In genomic region chr6:118718903-118719302, GRCh38 we compare ENCODE assay signal across 18 cellular contexts.
A peak's percentile ranks its signal among the peaks of the same experiment; 100 is the strongest.
DNase-seq lines count a peak whose midpoint lies in the region; ATAC-seq and TF ChIP-seq lines count a peak whose summit lies in the region.
"Had no signal": no experiment of that assay in that cellular context is flagged by ENCODE, and none has a peak within 500 bp of the region (broad histone marks: within the 10 kb centered on the region; RNA-seq: fewer than 3 reads in every experiment).

No MANE protein-coding gene starts in this region.

- no peaks in the 10 kb centered on the region for H3K36me3 Mint-ChIP-seq in stimulated activated naive CD8-positive, alpha-beta T cell treated with anti-CD3 and anti-CD28 coated beads, Interleukin-15, Interleukin-2, amounts not matched to agents 100 ng/mL and 50 ng/mL, for 24 hours (ENCODE audit: low read depth)
- no peaks in the 10 kb centered on the region for H3K36me3 Mint-ChIP-seq in HFFc6 (ENCODE audit: low read depth)

- H3K4me1 ChIP-seq in OCI-LY3 (ENCODE audit: low read length) = peaks cover 29% of the 10 kb centered on the region
- peaks cover 19% of the 10 kb centered on the region for H3K4me1 ChIP-seq in effector memory CD4-positive, alpha-beta T cell (ENCODE audit: control insufficient read depth, insufficient read depth, low read length, poor library complexity, severe bottlenecking)
- H3K4me1 ChIP-seq: pancreas had no signal

- no peaks in the 10 kb centered on the region for H4K20me1 ChIP-seq in OCI-LY3 (ENCODE audit: insufficient read depth, low read length)

- H3K9ac ChIP-seq in OCI-LY3 (ENCODE audit: low read length) = 0 out of 2 replicates have a peak overlapping the region, but pooled peaks have one; percentile 28

- TF ChIP-seq CTCF in OCI-LY3 (IDR thresholded peaks at IDR 0.05; ENCODE audit: low read depth, low read length) (no peak), HFFc6 (IDR thresholded peaks at IDR 0.05) (no peak)

- H3K9me3 ChIP-seq in OCI-LY3 (ENCODE audit: insufficient read depth, low read length) = no peaks in the 10 kb centered on the region
- no peaks in the 10 kb centered on the region for H3K9me3 ChIP-seq in effector memory CD4-positive, alpha-beta T cell (ENCODE audit: control insufficient read depth, low read length)
- H3K9me3 ChIP-seq: pancreas, testis had no signal

- no peak overlapping the region for H3K4me3 ChIP-seq in OCI-LY3 (ENCODE audit: low read length)
- H3K4me3 ChIP-seq in effector memory CD4-positive, alpha-beta T cell (ENCODE audit: insufficient read depth, low read depth, low read length, poor library complexity, severe bottlenecking) = no peak overlapping the region
- H3K4me3 ChIP-seq: dorsolateral prefrontal cortex, pancreas, testis had no signal

- no peak for DNase-seq in stimulated activated naive CD8-positive, alpha-beta T cell treated with anti-CD3 and anti-CD28 coated beads, Interleukin-15, Interleukin-2, amounts not matched to agents 100 U/mL and 50 U/mL, for 24 hours
- no peak for DNase-seq in effector memory CD4-positive, alpha-beta T cell
- no peak for DNase-seq in H4 (ENCODE audit: low spot score)
- no peak for DNase-seq in HFFc6
- DNase-seq: dorsolateral prefrontal cortex, GOT3, Kasumi-1, left ventricle myocardium superior, NCI-H1417, NCI-H82, pancreas, SW 1271, testis had no signal

- peak overlapping the region; percentile 97 for H3K27ac Mint-ChIP-seq in stimulated activated naive CD8-positive, alpha-beta T cell treated with anti-CD3 and anti-CD28 coated beads, Interleukin-15, Interleukin-2, amounts not matched to agents 100 ng/mL and 50 ng/mL, for 24 hours
- no peak overlapping the region for H3K27ac Mint-ChIP-seq in HFFc6

- H3K27me3 Mint-ChIP-seq in stimulated activated naive CD8-positive, alpha-beta T cell treated with anti-CD3 and anti-CD28 coated beads, Interleukin-15, Interleukin-2, amounts not matched to agents 100 ng/mL and 50 ng/mL, for 24 hours = no peaks in the 10 kb centered on the region
- peaks cover 12% of the 10 kb centered on the region for H3K27me3 Mint-ChIP-seq in HFFc6 (ENCODE audit: insufficient read depth)

- H3K79me2 ChIP-seq in OCI-LY3 (ENCODE audit: low read length) = no peaks in the 10 kb centered on the region

- H3K4me3 Mint-ChIP-seq in stimulated activated naive CD8-positive, alpha-beta T cell treated with anti-CD3 and anti-CD28 coated beads, Interleukin-15, Interleukin-2, amounts not matched to agents 100 ng/mL and 50 ng/mL, for 24 hours = peak overlapping the region; percentile 65
- H3K4me3 Mint-ChIP-seq in HFFc6 = no peak overlapping the region

- H3K27me3 ChIP-seq in OCI-LY3 (ENCODE audit: low read depth, low read length) = no peaks in the 10 kb centered on the region
- H3K27me3 ChIP-seq in effector memory CD4-positive, alpha-beta T cell (replicated peaks; ENCODE audit: control insufficient read depth, insufficient read depth, low read length, poor library complexity, severe bottlenecking) = no peaks in the 10 kb centered on the region
- H3K27me3 ChIP-seq: dorsolateral prefrontal cortex, pancreas, testis had no signal

- 0 out of 2 replicates have a peak overlapping the region, but pooled peaks have one; percentile 46 for H2AFZ ChIP-seq in OCI-LY3 (ENCODE audit: low read depth, low read length)

- peak overlapping the region; percentile 56 for H3K4me2 ChIP-seq in OCI-LY3 (ENCODE audit: low read length)

- H3K9me3 Mint-ChIP-seq in stimulated activated naive CD8-positive, alpha-beta T cell treated with anti-CD3 and anti-CD28 coated beads, Interleukin-15, Interleukin-2, amounts not matched to agents 100 ng/mL and 50 ng/mL, for 24 hours = no peaks in the 10 kb centered on the region
- no peaks in the 10 kb centered on the region for H3K9me3 Mint-ChIP-seq in HFFc6

- H3K4me1 Mint-ChIP-seq in stimulated activated naive CD8-positive, alpha-beta T cell treated with anti-CD3 and anti-CD28 coated beads, Interleukin-15, Interleukin-2, amounts not matched to agents 100 ng/mL and 50 ng/mL, for 24 hours (ENCODE audit: low read depth) = peaks cover 74% of the 10 kb centered on the region
- peaks cover 11% of the 10 kb centered on the region for H3K4me1 Mint-ChIP-seq in HFFc6 (ENCODE audit: low read depth)

- ATAC-seq in stimulated activated naive CD8-positive, alpha-beta T cell treated with anti-CD3 and anti-CD28 coated beads, Interleukin-15, Interleukin-2, amounts not matched to agents 100 U/mL and 50 U/mL, for 24 hours = no peak
- ATAC-seq in GM18867 (IDR thresholded peaks at IDR 0.05; ENCODE audit: unreplicated experiment) (no peak), HG02763 (IDR thresholded peaks at IDR 0.05; ENCODE audit: unreplicated experiment) (no peak)
- ATAC-seq: left ventricle myocardium superior, pancreas had no signal

- no peak overlapping the region for H3K27ac ChIP-seq in OCI-LY3 (ENCODE audit: low read length)
- peak overlapping the region; percentile 21 for H3K27ac ChIP-seq in effector memory CD4-positive, alpha-beta T cell (ENCODE audit: insufficient read depth, low read length, poor library complexity, severe bottlenecking)
- H3K27ac ChIP-seq: dorsolateral prefrontal cortex, pancreas, testis, VCaP had no signal

- H3K36me3 ChIP-seq in OCI-LY3 (replicated peaks; ENCODE audit: low read depth, low read length) = no peaks in the 10 kb centered on the region
- no peaks in the 10 kb centered on the region for H3K36me3 ChIP-seq in effector memory CD4-positive, alpha-beta T cell (ENCODE audit: control insufficient read depth, insufficient read depth, low read length)
- H3K36me3 ChIP-seq: pancreas had no signal
